ENCODE assay signal across 14 cellular contexts in the genomic region with DNA sequence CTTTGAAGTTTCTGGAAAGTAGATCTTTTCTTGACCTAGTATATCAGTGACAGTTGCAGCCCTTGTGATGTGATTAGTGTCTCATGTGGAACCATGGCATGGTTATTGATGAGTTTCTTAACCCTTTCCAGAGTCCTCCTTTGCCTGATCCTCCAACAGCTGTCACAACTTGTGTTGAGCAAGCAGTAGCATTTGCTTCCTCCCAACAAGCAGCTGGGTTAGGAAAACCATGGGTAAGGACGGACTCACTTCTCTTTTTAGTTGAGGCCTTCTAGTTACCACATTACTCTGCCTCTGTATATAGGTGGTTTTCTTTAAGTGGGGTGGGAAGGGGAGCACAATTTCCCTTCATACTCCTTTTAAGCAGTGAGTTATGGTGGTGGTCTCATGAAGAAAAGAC.
DNase-seq lines count a peak whose midpoint lies in the region; ATAC-seq and TF ChIP-seq lines count a peak whose summit lies in the region.
"Had no signal": no experiment of that assay in that cellular context is flagged by ENCODE, and none has a peak within 500 bp of the region (broad histone marks: within the 10 kb centered on the region; RNA-seq: fewer than 3 reads in every experiment).

No MANE protein-coding gene starts in this region.

- intact Hi-C loops in Calu3 (cut with micrococcal nuclease; ENCODE audit: unreplicated experiment): no loop called here

- CTCF ChIA-PET in Calu3 (lab: Charles Lee): no interaction called here

- no peaks in the 10 kb centered on the region for H3K27me3 ChIP-seq in foreskin keratinocyte

- H3K27ac Mint-ChIP-seq in Calu3 (ENCODE audit: unreplicated experiment): peak overlapping the region; percentile 39
- peak overlapping the region; percentile 94 for H3K27ac Mint-ChIP-seq in activated naive CD8-positive, alpha-beta T cell
- H3K27ac Mint-ChIP-seq: WTC11 had no signal

- no peaks in the 10 kb centered on the region for H3K9me3 Mint-ChIP-seq in Calu3 (ENCODE audit: low read depth, unreplicated experiment)
- H3K9me3 Mint-ChIP-seq in activated naive CD8-positive, alpha-beta T cell (ENCODE audit: low read depth): no peaks in the 10 kb centered on the region
- H3K9me3 Mint-ChIP-seq: CD4-positive, alpha-beta T cell; central memory CD8-positive, alpha-beta T cell; WTC11 had no signal

- no peak for DNase-seq in Calu3
- no peak for DNase-seq in NCI-H510A treated with DMSO at 0.1 percent for 48 hours (lab: John Stamatoyannopoulos, UW)
- no peak for DNase-seq in GF-D8 (lab: John Stamatoyannopoulos, UW)
- DNase-seq in foreskin keratinocyte: no peak
- DNase-seq: activated effector memory CD4-positive, alpha-beta T cell treated with anti-CD3 and anti-CD28 coated beads, Interleukin-2, amount 50 U/mL, for 16 hours; CD4-positive, alpha-beta T cell; NCI-H524; stimulated activated CD4-positive, alpha-beta T cell treated with anti-CD3 and anti-CD28 coated beads, Interleukin-4, amount 100 ng/mL, for 1 hour had no signal

- BruUV-seq in Calu3 (replicated peaks; lab: Mats Ljungman, UMichigan): TSS peak; percentile 43

- ATAC-seq in GM19452 (IDR thresholded peaks at IDR 0.05; ENCODE audit: unreplicated experiment): peak; percentile 3
- ATAC-seq in HG03280 (IDR thresholded peaks at IDR 0.05; ENCODE audit: unreplicated experiment): peak; percentile 2
- ATAC-seq in GM19324 (IDR thresholded peaks at IDR 0.05; ENCODE audit: low FRiP score, unreplicated experiment): no peak
- ATAC-seq in foreskin keratinocyte: no peak
- ATAC-seq: WTC11 had no signal

- no peak overlapping the region for H3K4me3 Mint-ChIP-seq in Calu3 (ENCODE audit: low read depth, unreplicated experiment)
- H3K4me3 Mint-ChIP-seq in activated naive CD8-positive, alpha-beta T cell: no peak overlapping the region
- H3K4me3 Mint-ChIP-seq: CD4-positive, alpha-beta T cell; central memory CD8-positive, alpha-beta T cell; WTC11 had no signal

- TF ChIP-seq CTCF in Calu3 (IDR thresholded peaks at IDR 0.05; ENCODE audit: unreplicated experiment) (no peak), foreskin keratinocyte (conservative IDR thresholded peaks at IDR 0.05) (no peak)

- peaks cover under 1% of the 10 kb centered on the region for H3K4me1 ChIP-seq in foreskin keratinocyte

- H3K27me3 Mint-ChIP-seq in Calu3 (ENCODE audit: unreplicated experiment): no peaks in the 10 kb centered on the region
- H3K27me3 Mint-ChIP-seq in activated naive CD8-positive, alpha-beta T cell: no peaks in the 10 kb centered on the region
- H3K27me3 Mint-ChIP-seq: CD4-positive, alpha-beta T cell; central memory CD8-positive, alpha-beta T cell had no signal

- peaks cover 7% of the 10 kb centered on the region for H3K4me1 Mint-ChIP-seq in Calu3 (ENCODE audit: low read depth, unreplicated experiment)
- H3K4me1 Mint-ChIP-seq in activated naive CD8-positive, alpha-beta T cell (ENCODE audit: low read depth): peaks cover 59% of the 10 kb centered on the region

- H3K36me3 Mint-ChIP-seq in Calu3 (ENCODE audit: insufficient read depth, unreplicated experiment): peaks cover 56% of the 10 kb centered on the region
- peaks cover 45% of the 10 kb centered on the region for H3K36me3 Mint-ChIP-seq in activated naive CD8-positive, alpha-beta T cell

- H3K27ac ChIP-seq in foreskin keratinocyte: no peak overlapping the region

Comparison
In these comparisons a context has a peak if more than half of its experiments do, and no peak if none do; other contexts are left out.
1. ATAC-seq: peak in GM19452 (single experiment) and HG03280 (single experiment); none in GM19324 (single experiment) and foreskin keratinocyte (single experiment).